ENCODE assay signal across 17 cellular contexts in the genomic region with DNA sequence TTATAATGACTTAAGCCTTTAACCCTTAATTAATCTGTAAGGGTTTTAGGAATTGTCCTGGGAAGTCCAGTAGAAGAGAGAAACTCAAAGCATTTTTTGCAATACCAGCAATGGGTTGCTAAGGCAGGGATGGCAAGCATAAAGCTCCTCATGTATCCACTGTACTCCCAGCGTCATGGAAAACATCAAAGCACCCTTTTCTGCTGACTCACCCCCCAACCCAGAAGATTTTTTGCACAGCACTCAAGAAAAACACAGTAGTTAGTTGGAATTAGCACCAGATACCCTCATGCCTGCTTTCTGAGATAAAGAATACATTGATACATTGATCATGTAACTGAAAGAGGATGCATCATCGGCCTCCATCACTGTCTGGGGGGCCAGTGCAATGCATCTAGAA.
"Had no signal": no experiment of that assay in that cellular context is flagged by ENCODE, and none has a peak within 500 bp of the region (broad histone marks: within the 10 kb centered on the region; RNA-seq: fewer than 3 reads in every experiment).

No MANE protein-coding gene starts in this region.

- H3K4me1 ChIP-seq: gastrocnemius medialis, neural progenitor cell, spleen had no signal

- H3K27ac ChIP-seq: cardiac muscle cell, gastrocnemius medialis, left ventricle myocardium inferior, neural progenitor cell, spleen, tibial nerve had no signal

- H2AFZ ChIP-seq: neural progenitor cell had no signal

- H3K9me3 ChIP-seq: gastrocnemius medialis, left ventricle myocardium inferior, spleen, tibial nerve had no signal

- H3K36me3 ChIP-seq: cardiac muscle cell, gastrocnemius medialis, left ventricle myocardium inferior, neural progenitor cell, spleen, tibial nerve had no signal

- H3K9ac ChIP-seq: neural progenitor cell had no signal

- DNase-seq: activated CD8-positive, alpha-beta memory T cell treated with anti-CD3 and anti-CD28 coated beads for 24 hours; activated CD8-positive, alpha-beta memory T cell treated with anti-CD3 and anti-CD28 coated beads, Interleukin-2, amount 50 U/mL, for 4 hours; activated naive CD4-positive, alpha-beta T cell treated with Interleukin-2 at 50 U/mL for 16 hours; activated naive CD8-positive, alpha-beta T cell treated with anti-CD3 and anti-CD28 coated beads for 36 hours; activated T-cell treated with anti-CD3 and anti-CD28 coated beads, Interleukin-2, amount 50 U/mL, for 24 hours; amniotic stem cell; gastrocnemius medialis; hippocampal formation; left ventricle myocardium inferior; naive thymus-derived CD8-positive, alpha-beta T cell; posterior cingulate gyrus; spleen; stimulated activated naive CD8-positive, alpha-beta T cell treated with anti-CD3 and anti-CD28 coated beads, Interleukin-15, amount 100 ng/mL, for 72 hours; T-cell had no signal

- H3K27me3 ChIP-seq: cardiac muscle cell, gastrocnemius medialis, neural progenitor cell, spleen, tibial nerve had no signal

- H3K4me2 ChIP-seq: neural progenitor cell had no signal

- H3K4me3 ChIP-seq: cardiac muscle cell, gastrocnemius medialis, left ventricle myocardium inferior, neural progenitor cell, spleen, tibial nerve had no signal
